In the genomic region with DNA sequence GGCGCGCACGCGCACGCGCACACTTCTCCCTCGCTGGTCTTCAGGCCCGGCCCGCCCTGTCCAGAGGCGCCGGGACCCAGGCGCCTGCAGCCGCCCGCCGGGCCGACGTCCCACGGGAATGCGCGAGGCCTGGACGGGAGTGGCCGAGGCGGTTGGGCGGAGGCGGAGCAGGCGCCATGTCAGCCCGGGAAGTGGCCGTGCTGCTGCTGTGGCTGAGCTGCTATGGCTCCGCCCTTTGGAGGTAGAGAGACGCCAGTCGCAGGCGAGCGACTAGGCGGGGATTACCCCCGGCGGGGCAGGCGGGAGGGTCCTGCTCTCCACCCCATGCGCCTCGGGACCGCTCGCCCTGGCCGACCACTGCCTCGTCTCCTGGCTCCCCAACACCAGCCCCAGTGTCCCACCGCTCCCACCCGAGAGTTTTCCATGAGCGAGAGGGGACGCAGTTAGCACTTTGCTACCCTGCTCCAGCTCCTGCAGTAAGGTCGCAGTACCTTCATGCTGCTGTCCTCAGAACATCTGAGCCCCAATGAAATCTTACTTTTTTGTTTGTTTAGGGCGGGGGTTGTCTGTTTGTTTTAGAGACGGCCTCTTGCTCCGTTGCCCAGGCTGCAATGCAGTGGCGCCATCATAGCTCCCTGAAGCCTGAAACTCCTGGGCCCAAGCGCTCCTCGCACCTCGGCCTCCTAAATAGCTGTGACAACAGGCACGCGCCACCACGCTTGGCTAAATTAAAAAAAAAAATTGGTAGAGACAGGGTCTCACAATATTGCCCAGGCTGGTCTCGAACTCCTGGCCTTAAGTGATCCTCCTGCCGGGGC, we compare ENCODE assay signal across 8 cellular contexts. TPM values are rescaled to one million over a fixed set of nuclear protein-coding genes. Genes with fewer than 3 reads are reported as not detected.
A peak's percentile ranks its signal among the peaks of the same experiment; 100 is the strongest.
DNase-seq lines count a peak whose midpoint lies in the region; ATAC-seq and TF ChIP-seq lines count a peak whose summit lies in the region.

A gene with protein sequence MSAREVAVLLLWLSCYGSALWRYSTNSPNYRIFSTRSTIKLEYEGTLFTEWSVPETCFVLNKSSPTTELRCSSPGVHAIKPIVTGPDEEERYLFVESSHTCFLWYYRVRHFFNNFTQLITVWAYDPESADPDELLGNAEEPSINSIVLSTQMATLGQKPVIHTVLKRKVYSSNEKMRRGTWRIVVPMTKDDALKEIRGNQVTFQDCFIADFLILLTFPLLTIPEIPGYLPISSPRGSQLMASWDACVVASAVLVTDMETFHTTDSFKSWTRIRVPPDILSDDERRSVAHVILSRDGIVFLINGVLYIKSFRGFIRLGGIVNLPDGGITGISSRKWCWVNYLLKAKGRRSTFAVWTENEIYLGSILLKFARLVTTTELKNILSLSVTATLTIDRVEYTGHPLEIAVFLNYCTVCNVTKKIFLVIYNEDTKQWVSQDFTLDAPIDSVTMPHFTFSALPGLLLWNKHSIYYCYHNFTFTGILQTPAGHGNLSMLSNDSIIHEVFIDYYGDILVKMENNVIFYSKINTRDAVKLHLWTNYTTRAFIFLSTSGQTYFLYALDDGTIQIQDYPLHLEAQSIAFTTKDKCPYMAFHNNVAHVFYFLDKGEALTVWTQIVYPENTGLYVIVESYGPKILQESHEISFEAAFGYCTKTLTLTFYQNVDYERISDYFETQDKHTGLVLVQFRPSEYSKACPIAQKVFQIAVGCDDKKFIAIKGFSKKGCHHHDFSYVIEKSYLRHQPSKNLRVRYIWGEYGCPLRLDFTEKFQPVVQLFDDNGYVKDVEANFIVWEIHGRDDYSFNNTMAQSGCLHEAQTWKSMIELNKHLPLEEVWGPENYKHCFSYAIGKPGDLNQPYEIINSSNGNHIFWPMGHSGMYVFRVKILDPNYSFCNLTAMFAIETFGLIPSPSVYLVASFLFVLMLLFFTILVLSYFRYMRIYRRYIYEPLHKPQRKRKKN (plus strand): TSS at position 20 of the 818 bp plus-strand sequence. CDS start 157 bp downstream, at position 177.

- H3K27me3 Mint-ChIP-seq in activated naive CD8-positive, alpha-beta T cell treated with anti-CD3 and anti-CD28 coated beads for 36 hours, result no peaks in the 10 kb centered on the region

- peaks cover 12% of the 10 kb centered on the region for H3K9me3 Mint-ChIP-seq in activated naive CD8-positive, alpha-beta T cell treated with anti-CD3 and anti-CD28 coated beads for 36 hours

- TF ChIP-seq EP300 in suprapubic skin (IDR thresholded peaks at IDR 0.05), result no peak

- H3K4me1 Mint-ChIP-seq in activated naive CD8-positive, alpha-beta T cell treated with anti-CD3 and anti-CD28 coated beads for 36 hours, result peaks cover 11% of the 10 kb centered on the region

- H3K4me1 ChIP-seq in SJCRH30, result no peaks in the 10 kb centered on the region
- H3K4me1 ChIP-seq in suprapubic skin, result peaks cover 10% of the 10 kb centered on the region

- peak within 1 kb of the TSS; percentile 49 for H3K4me3 ChIP-seq in SJCRH30
- H3K4me3 ChIP-seq in suprapubic skin, result peak within 1 kb of the TSS; percentile 55

- TF ChIP-seq POLR2A in suprapubic skin (IDR thresholded peaks at IDR 0.05), result peak in 1 of 2 donors; percentile 64

- H3K27me3 ChIP-seq in SJCRH30 (no peaks in the 10 kb centered on the region), suprapubic skin (no peaks in the 10 kb centered on the region)

- peak; percentile 72 for DNase-seq in DMS 273 treated with DMSO at 0.1 percent for 48 hours (lab: John Stamatoyannopoulos, UW)
- peak in 39 of 76 experiments; percentile 4 to 62 (median 35) for DNase-seq in HUDEP-2 (lab: John Stamatoyannopoulos, UW; ENCODE audit: unreplicated experiment in 76 of 76)
- peak; percentile 56 to 60 for DNase-seq in SJCRH30
- peak; percentile 80 for DNase-seq in activated naive CD8-positive, alpha-beta T cell treated with anti-CD3 and anti-CD28 coated beads for 36 hours
- peak; percentile 95 for DNase-seq in Right ventricle myocardium inferior (ENCODE audit: missing footprints)
- DNase-seq in omental fat pad (ENCODE audit: low spot score), result peak; percentile 48
- peak; percentile 89 to 93 for DNase-seq in suprapubic skin (ENCODE audit: low spot score in 2 of 2)

- H3K27ac Mint-ChIP-seq in activated naive CD8-positive, alpha-beta T cell treated with anti-CD3 and anti-CD28 coated beads for 36 hours, result peak within 1 kb of the TSS; percentile 92

- H3K36me3 Mint-ChIP-seq in activated naive CD8-positive, alpha-beta T cell treated with anti-CD3 and anti-CD28 coated beads for 36 hours, result peaks cover 19% of the 10 kb centered on the region

- H3K27ac ChIP-seq in SJCRH30, result peak within 1 kb of the TSS; percentile 39; the same call in 1 of the 2 replicates
- H3K27ac ChIP-seq in suprapubic skin, result peak within 1 kb of the TSS; percentile 90

- WGBS in suprapubic skin, result 28% methylated on average over 38 of the region's 60 CpGs

- H3K4me3 Mint-ChIP-seq in activated naive CD8-positive, alpha-beta T cell treated with anti-CD3 and anti-CD28 coated beads for 36 hours, result peak within 1 kb of the TSS; percentile 85

- ATAC-seq in GM21367 (IDR thresholded peaks at IDR 0.05; ENCODE audit: unreplicated experiment) (peak; percentile 100), Right ventricle myocardium inferior (peak; percentile 99), omental fat pad (ENCODE audit: low FRiP score) (peak; percentile 99)

- TF ChIP-seq CTCF in omental fat pad (IDR thresholded peaks at IDR 0.05), result no peak
- no peak for TF ChIP-seq CTCF in suprapubic skin (IDR thresholded peaks at IDR 0.05)

- H3K36me3 ChIP-seq in SJCRH30 (no peaks in the 10 kb centered on the region), suprapubic skin (no peaks in the 10 kb centered on the region)

- intact Hi-C loops in Right ventricle myocardium inferior (cut with DNase I), result no loop called here

- H3K9me3 ChIP-seq in SJCRH30 (replicated peaks) (no peaks in the 10 kb centered on the region), suprapubic skin (no peaks in the 10 kb centered on the region)

RNA-seq across cellular contexts. Expression of the gene that starts here (rescaled TPM):
- total RNA-seq in SJCRH30 (2014; rRNA removed; shearing (Covaris generic)), result 0.06 and 0.08 TPM in 2 replicates
- total RNA-seq in activated naive CD8-positive, alpha-beta T cell treated with anti-CD3 and anti-CD28 coated beads for 36 hours, result under 1 TPM; 0.38 to 0.45 TPM
- total RNA-seq in Right ventricle myocardium inferior (0.54 TPM), omental fat pad (1 to 10 TPM in 2 of 4 donors, under 1 TPM in 2; 0.24 to 1.4 (median 1.0) TPM), suprapubic skin (1 to 10 TPM in 1 of 4 donors, under 1 TPM in 3; 0.45 to 1.4 (median 0.55) TPM)

Comparison
In these comparisons a context has a peak if more than half of its experiments do, and no peak if none do; other contexts are left out.
1. Peak in every context shown above with its lines: DNase-seq, ATAC-seq, H3K4me3 ChIP-seq and H3K27ac ChIP-seq.
2. Peak in DNase-seq, H3K4me3 ChIP-seq and H3K27ac ChIP-seq in SJCRH30; RNA of the gene not detected or under 1 TPM.
3. Peak in DNase-seq in activated naive CD8-positive, alpha-beta T cell treated with anti-CD3 and anti-CD28 coated beads for 36 hours; RNA of the gene not detected or under 1 TPM.
4. Peak in DNase-seq and ATAC-seq in Right ventricle myocardium inferior; RNA of the gene not detected or under 1 TPM.
5. DNase-seq: peak in every context shown above with its lines; median percentile 95 in Right ventricle myocardium inferior; 91 in suprapubic skin; 80 in activated naive CD8-positive, alpha-beta T cell treated with anti-CD3 and anti-CD28 coated beads for 36 hours; 72 in DMS 273 treated with DMSO at 0.1 percent for 48 hours; 58 in SJCRH30; 48 in omental fat pad; 35 in HUDEP-2.